Comparison of ENCODE assay signal across 8 cellular contexts in genomic region chr4:38752393-38752961, GRCh38. TPM values are rescaled to one million over a fixed set of nuclear protein-coding genes. Genes with fewer than 3 reads are reported as not detected.
DNase-seq lines count a peak whose midpoint lies in the region; ATAC-seq and TF ChIP-seq lines count a peak whose summit lies in the region.

No MANE protein-coding gene starts in this region.

- CTCF ChIA-PET in RWPE1 (lab: Yijun Ruan, JAX) = no interaction called here

- H3K27me3 ChIP-seq in HUES64 (ENCODE audit: insufficient read depth, low read length) (no peaks in the 10 kb centered on the region), skeletal muscle satellite cell (ENCODE audit: control insufficient read depth, insufficient read depth, low read length) (no peaks in the 10 kb centered on the region)

- TF ChIP-seq CTCF in epithelial cell of proximal tubule (conservative IDR thresholded peaks at IDR 0.05; ENCODE audit: low read depth, low read length) (no peak), RWPE1 (conservative IDR thresholded peaks at IDR 0.05; ENCODE audit: low read depth) (no peak)

- H3K36me3 ChIP-seq in HUES64 (ENCODE audit: insufficient read depth, low read length) (no peaks in the 10 kb centered on the region), skeletal muscle satellite cell (ENCODE audit: insufficient read depth, low read length) (no peaks in the 10 kb centered on the region)

- H3K4me1 ChIP-seq in HUES64 (ENCODE audit: insufficient read depth, low read length) = peaks cover 16% of the 10 kb centered on the region
- peaks cover 21% of the 10 kb centered on the region for H3K4me1 ChIP-seq in skeletal muscle satellite cell (ENCODE audit: control insufficient read depth, insufficient read depth, low read length)

- H3K9me3 ChIP-seq in HUES64 (ENCODE audit: insufficient read depth, low read depth, low read length) = peaks cover 6% of the 10 kb centered on the region; the same call in 1 of the 2 replicates
- no peaks in the 10 kb centered on the region for H3K9me3 ChIP-seq in skeletal muscle satellite cell (replicated peaks; ENCODE audit: low read length)

- H3K4me2 ChIP-seq in skeletal muscle satellite cell (ENCODE audit: low read length) = peak overlapping the region; percentile 73

- H3K4me3 ChIP-seq in HUES64 (ENCODE audit: low read length) (peak overlapping the region; percentile 15; the same call in 1 of the 2 replicates), epithelial cell of proximal tubule (ENCODE audit: low read depth, low read length) (peak overlapping the region; percentile 30), skeletal muscle satellite cell (ENCODE audit: low read length) (peak overlapping the region; percentile 33)

- 53% methylated on average over 7 of the region's 8 CpGs for WGBS in HUES64

- peak; percentile 99 for ATAC-seq in GM21529 (IDR thresholded peaks at IDR 0.05; ENCODE audit: unreplicated experiment)

- POLR2A ChIA-PET in RWPE1 (lab: Yijun Ruan, JAX; ENCODE audit: low non-redundant PET) = no interaction called here

- no peak overlapping the region for H3K27ac ChIP-seq in HUES64 (ENCODE audit: low read depth, low read length)
- no peak overlapping the region for H3K27ac ChIP-seq in RWPE1

- H3K9ac ChIP-seq in HUES64 (ENCODE audit: low read depth, low read length) (no peak overlapping the region), skeletal muscle satellite cell (ENCODE audit: low read depth, low read length) (peak overlapping the region; percentile 37)

- peak; percentile 23 for DNase-seq in GM04504 (ENCODE audit: low read depth)
- DNase-seq in epithelial cell of proximal tubule (ENCODE audit: low read depth) = peak; percentile 89
- DNase-seq in NCI-H345 treated with DMSO at 0.1 percent for 48 hours (lab: John Stamatoyannopoulos, UW; ENCODE audit: unreplicated experiment) = no peak
- DNase-seq in RWPE1 (ENCODE audit: low spot score) = no peak
- DNase-seq in foreskin melanocyte = no peak

RNA-seq across cellular contexts. Expression of gene TLR10, which starts 30.3 kb away (rescaled TPM):
- not detected for polyA plus RNA-seq in HUES64 (2013, experiment 1 of 2)
- polyA plus RNA-seq in HUES64 (2013, experiment 2 of 2) = not detected
- not detected in 2 replicates for total RNA-seq in epithelial cell of proximal tubule
- not detected in 2 replicates for total RNA-seq in skeletal muscle satellite cell (2012; rRNA removed)

RNA-seq across cellular contexts. Expression of gene TLR1, which starts 52.1 kb away (rescaled TPM):
- polyA plus RNA-seq in HUES64 (2013, experiment 1 of 2) = not detected
- polyA plus RNA-seq in HUES64 (2013, experiment 2 of 2) = not detected
- 0.51 and 0.98 TPM in 2 replicates for total RNA-seq in epithelial cell of proximal tubule
- 0.66 and 2.0 TPM in 2 replicates for total RNA-seq in skeletal muscle satellite cell (2012; rRNA removed)

Comparison
In these comparisons a context has a peak if more than half of its experiments do, and no peak if none do; other contexts are left out.
1. DNase-seq: peak in GM04504 (single experiment) and epithelial cell of proximal tubule (single experiment); none in NCI-H345 treated with DMSO at 0.1 percent for 48 hours (single experiment), RWPE1 (single experiment) and foreskin melanocyte (single experiment).
2. Peak in every context shown above with its lines, with median percentiles within 50 percentile points of each other: H3K4me3 ChIP-seq.